Comparison of ENCODE assay signal across 4 cellular contexts in genomic region chr19:32255566-32256295, GRCh38.
"Had no signal": no experiment of that assay in that cellular context is flagged by ENCODE, and none has a peak within 500 bp of the region (broad histone marks: within the 10 kb centered on the region; RNA-seq: fewer than 3 reads in every experiment).

No MANE protein-coding gene starts in this region.

- H3K27ac Mint-ChIP-seq: GM23338 had no signal

- H3K4me3 ChIP-seq: GM23338 had no signal

- DNase-seq: H9, HCEC 1CT, IMR-90 had no signal

- H3K4me1 Mint-ChIP-seq: GM23338, H9 had no signal

- H3K9me3 Mint-ChIP-seq: GM23338 had no signal

- H3K4me3 Mint-ChIP-seq: GM23338, H9 had no signal
